In genomic region chr5:14737309-14737708, GRCh38 we compare ENCODE assay signal across 19 cellular contexts.
"Had no signal": no experiment of that assay in that cellular context is flagged by ENCODE, and none has a peak within 500 bp of the region (broad histone marks: within the 10 kb centered on the region; RNA-seq: fewer than 3 reads in every experiment).

No MANE protein-coding gene starts in this region.

- H3K4me3 ChIP-seq: adrenal gland, left lung, ovary, sigmoid colon, spleen, thyroid gland had no signal

- H3K9me3 Mint-ChIP-seq: activated CD4-positive, alpha-beta T cell treated with anti-CD3 and anti-CD28 coated beads, Interleukin-2, amount 10 ng/mL, durations not matched to agents 7 days and 5 days; activated naive CD4-positive, alpha-beta T cell treated with anti-CD3 and anti-CD28 coated beads, Interleukin-2, amount 10 ng/mL, durations not matched to agents 7 days and 5 days; memory B cell; naive thymus-derived CD8-positive, alpha-beta T cell; stimulated activated naive B cell treated with anti-CD40 and anti-IgM and Interleukin-4, amounts not matched to agents 10 μg/mL and 1 μg/mL and 100 μg/mL, for 72 hours; T-helper 1 cell treated with Interleukin-12 subunit alpha and Interleukin-12 subunit beta and Interleukin-4 antibody, amounts not matched to agents 30 μg/mL and 1 μg/mL, for 36 hours had no signal

- H3K27me3 Mint-ChIP-seq: activated CD4-positive, alpha-beta T cell treated with anti-CD3 and anti-CD28 coated beads, Interleukin-2, amount 10 ng/mL, durations not matched to agents 7 days and 5 days; activated naive CD4-positive, alpha-beta T cell treated with anti-CD3 and anti-CD28 coated beads, Interleukin-2, amount 10 ng/mL, durations not matched to agents 7 days and 5 days; memory B cell; naive thymus-derived CD8-positive, alpha-beta T cell; stimulated activated naive B cell treated with anti-CD40 and anti-IgM and Interleukin-4, amounts not matched to agents 10 μg/mL and 1 μg/mL and 100 μg/mL, for 72 hours had no signal

- H3K27ac Mint-ChIP-seq: activated CD8-positive, alpha-beta T cell treated with anti-CD3 and anti-CD28 coated beads, Interleukin-2, amount 10 ng/mL, durations not matched to agents 7 days and 5 days; stimulated activated naive B cell treated with anti-CD40 and anti-IgM and Interleukin-4, amounts not matched to agents 10 μg/mL and 1 μg/mL and 100 μg/mL, for 72 hours; T-helper 1 cell treated with Interleukin-12 subunit alpha and Interleukin-12 subunit beta and Interleukin-4 antibody, amounts not matched to agents 30 μg/mL and 1 μg/mL, for 36 hours had no signal

- ATAC-seq: activated CD8-positive, alpha-beta T cell treated with anti-CD3 and anti-CD28 coated beads, Interleukin-2, amount 10 ng/mL, durations not matched to agents 7 days and 5 days; left lung; naive thymus-derived CD8-positive, alpha-beta T cell; stimulated activated naive B cell treated with anti-CD40 and anti-IgM and Interleukin-4, amounts not matched to agents 10 μg/mL and 1 μg/mL and 100 μg/mL, for 72 hours had no signal

- H3K36me3 ChIP-seq: ovary had no signal

- FAIRE-seq: kidney had no signal

- H3K9me3 ChIP-seq: adrenal gland, left lung, ovary, sigmoid colon, spleen, thyroid gland had no signal

- H3K27me3 ChIP-seq: adrenal gland, left lung, ovary, sigmoid colon, spleen, thyroid gland had no signal

- H3K4me1 Mint-ChIP-seq: memory B cell; stimulated activated naive B cell treated with anti-CD40 and anti-IgM and Interleukin-4, amounts not matched to agents 10 μg/mL and 1 μg/mL and 100 μg/mL, for 72 hours had no signal

- H3K27ac ChIP-seq: adrenal gland, left lung, ovary, sigmoid colon, spleen, thyroid gland had no signal

- DNase-seq: activated CD4-positive, alpha-beta T cell treated with anti-CD3 and anti-CD28 coated beads, Interleukin-2, amount 10 ng/mL, durations not matched to agents 7 days and 5 days; activated CD8-positive, alpha-beta T cell treated with anti-CD3 and anti-CD28 coated beads, Interleukin-2, amount 10 ng/mL, durations not matched to agents 7 days and 5 days; activated effector memory CD4-positive, alpha-beta T cell treated with Interleukin-2 at 50 U/mL for 16 hours; activated naive CD4-positive, alpha-beta T cell treated with anti-CD3 and anti-CD28 coated beads, Interleukin-2, amount 10 ng/mL, durations not matched to agents 7 days and 5 days; activated T-cell treated with anti-CD3 and anti-CD28 coated beads, Interleukin-2, amount 50 U/mL, for 48 hours; adrenal gland; caudate nucleus; foreskin fibroblast; hypothalamus; kidney; left lung; naive thymus-derived CD8-positive, alpha-beta T cell; ovary; sigmoid colon; spleen; stimulated activated naive B cell treated with anti-CD40 and anti-IgM and Interleukin-4, amounts not matched to agents 10 μg/mL and 1 μg/mL and 100 μg/mL, for 72 hours; thyroid gland had no signal

- H3K4me1 ChIP-seq: left lung, sigmoid colon, spleen had no signal

- H3K4me3 Mint-ChIP-seq: activated CD4-positive, alpha-beta T cell treated with anti-CD3 and anti-CD28 coated beads, Interleukin-2, amount 10 ng/mL, durations not matched to agents 7 days and 5 days; activated CD8-positive, alpha-beta T cell treated with anti-CD3 and anti-CD28 coated beads, Interleukin-2, amount 10 ng/mL, durations not matched to agents 7 days and 5 days; activated naive CD4-positive, alpha-beta T cell treated with anti-CD3 and anti-CD28 coated beads, Interleukin-2, amount 10 ng/mL, durations not matched to agents 7 days and 5 days; memory B cell; stimulated activated naive B cell treated with anti-CD40 and anti-IgM and Interleukin-4, amounts not matched to agents 10 μg/mL and 1 μg/mL and 100 μg/mL, for 72 hours; T-helper 1 cell treated with Interleukin-12 subunit alpha and Interleukin-12 subunit beta and Interleukin-4 antibody, amounts not matched to agents 30 μg/mL and 1 μg/mL, for 36 hours had no signal
